Comparison of ENCODE assay signal across 18 cellular contexts in genomic region chr3:31613131-31613626, GRCh38.
A peak's percentile ranks its signal among the peaks of the same experiment; 100 is the strongest.
DNase-seq lines count a peak whose midpoint lies in the region; ATAC-seq and TF ChIP-seq lines count a peak whose summit lies in the region.
"Had no signal": no experiment of that assay in that cellular context is flagged by ENCODE, and none has a peak within 500 bp of the region (broad histone marks: within the 10 kb centered on the region; RNA-seq: fewer than 3 reads in every experiment).

No MANE protein-coding gene starts in this region.

- H3K4me1 Mint-ChIP-seq in activated T-helper 17 cell treated with anti-CD3 and anti-CD28 coated beads, Interleukin-2, amount 50 U/mL, for 72 hours, result peaks cover 27% of the 10 kb centered on the region

- no peak for TF ChIP-seq CTCF in fibroblast of villous mesenchyme (IDR thresholded peaks at IDR 0.05; ENCODE audit: insufficient read depth, low read depth, low read length)
- TF ChIP-seq CTCF in mucosa of descending colon (IDR thresholded peaks at IDR 0.05), result no peak

- no peak for ATAC-seq in activated T-helper 17 cell treated with anti-CD3 and anti-CD28 coated beads, Interleukin-2, amount 50 U/mL, for 72 hours (replicated peaks)
- ATAC-seq in mucosa of descending colon (peak; percentile 57), HG03095 (IDR thresholded peaks at IDR 0.05; ENCODE audit: unreplicated experiment) (no peak)
- ATAC-seq: CD8-positive, alpha-beta T cell had no signal

- H3K36me3 ChIP-seq in mucosa of descending colon (ENCODE audit: low read depth), result no peaks in the 10 kb centered on the region

- H3K27ac Mint-ChIP-seq in activated T-helper 17 cell treated with anti-CD3 and anti-CD28 coated beads, Interleukin-2, amount 50 U/mL, for 72 hours, result peak overlapping the region; percentile 64
- H3K27ac Mint-ChIP-seq: B cell had no signal

- no peaks in the 10 kb centered on the region for H3K9me3 Mint-ChIP-seq in activated T-helper 17 cell treated with anti-CD3 and anti-CD28 coated beads, Interleukin-2, amount 50 U/mL, for 72 hours
- H3K9me3 Mint-ChIP-seq: CD8-positive, alpha-beta T cell had no signal

- peaks cover 5% of the 10 kb centered on the region for H3K4me1 ChIP-seq in mucosa of descending colon (ENCODE audit: low read depth)
- H3K4me1 ChIP-seq: SJSA1 had no signal

- no peaks in the 10 kb centered on the region for H3K9me3 ChIP-seq in mucosa of descending colon
- H3K9me3 ChIP-seq: Caco-2, SJSA1 had no signal

- H3K36me3 Mint-ChIP-seq in activated T-helper 17 cell treated with anti-CD3 and anti-CD28 coated beads, Interleukin-2, amount 50 U/mL, for 72 hours (ENCODE audit: low read depth), result peaks cover 82% of the 10 kb centered on the region

- H3K27me3 Mint-ChIP-seq in activated T-helper 17 cell treated with anti-CD3 and anti-CD28 coated beads, Interleukin-2, amount 50 U/mL, for 72 hours, result no peaks in the 10 kb centered on the region
- H3K27me3 Mint-ChIP-seq: B cell had no signal

- H3K4me3 ChIP-seq in fibroblast of villous mesenchyme (ENCODE audit: low read depth, low read length) (no peak overlapping the region), mucosa of descending colon (no peak overlapping the region)
- H3K4me3 ChIP-seq: SJSA1 had no signal

- intact Hi-C loops in mucosa of descending colon (cut with DNase I, micrococcal nuclease), result no loop called here

- peak; percentile 11 for DNase-seq in MV-4-11 (lab: John Stamatoyannopoulos, UW)
- DNase-seq in fibroblast of villous mesenchyme (ENCODE audit: low read depth), result peak; percentile 37
- no peak for DNase-seq in mucosa of descending colon
- DNase-seq in NAMALWA (ENCODE audit: low spot score), result no peak
- DNase-seq in activated CD8-positive, alpha-beta memory T cell treated with anti-CD3 and anti-CD28 coated beads for 24 hours, result no peak
- DNase-seq: Caco-2; CD8-positive, alpha-beta T cell; GOT3; HCEC 1CT; Kasumi-1; NCI-H1105 treated with DMSO at 0.1 percent for 48 hours; NCI-H2029; Right ventricle myocardium superior; RPMI8226 had no signal

- H3K4me3 Mint-ChIP-seq in activated T-helper 17 cell treated with anti-CD3 and anti-CD28 coated beads, Interleukin-2, amount 50 U/mL, for 72 hours, result no peak overlapping the region
- H3K4me3 Mint-ChIP-seq: B cell; CD8-positive, alpha-beta T cell had no signal

Comparison
In these comparisons a context has a peak if more than half of its experiments do, and no peak if none do; other contexts are left out.
1. DNase-seq: peak in MV-4-11 (single experiment) and fibroblast of villous mesenchyme (single experiment); none in mucosa of descending colon (0 of 3), NAMALWA (single experiment) and activated CD8-positive, alpha-beta memory T cell treated with anti-CD3 and anti-CD28 coated beads for 24 hours (single experiment).